In the genomic region with DNA sequence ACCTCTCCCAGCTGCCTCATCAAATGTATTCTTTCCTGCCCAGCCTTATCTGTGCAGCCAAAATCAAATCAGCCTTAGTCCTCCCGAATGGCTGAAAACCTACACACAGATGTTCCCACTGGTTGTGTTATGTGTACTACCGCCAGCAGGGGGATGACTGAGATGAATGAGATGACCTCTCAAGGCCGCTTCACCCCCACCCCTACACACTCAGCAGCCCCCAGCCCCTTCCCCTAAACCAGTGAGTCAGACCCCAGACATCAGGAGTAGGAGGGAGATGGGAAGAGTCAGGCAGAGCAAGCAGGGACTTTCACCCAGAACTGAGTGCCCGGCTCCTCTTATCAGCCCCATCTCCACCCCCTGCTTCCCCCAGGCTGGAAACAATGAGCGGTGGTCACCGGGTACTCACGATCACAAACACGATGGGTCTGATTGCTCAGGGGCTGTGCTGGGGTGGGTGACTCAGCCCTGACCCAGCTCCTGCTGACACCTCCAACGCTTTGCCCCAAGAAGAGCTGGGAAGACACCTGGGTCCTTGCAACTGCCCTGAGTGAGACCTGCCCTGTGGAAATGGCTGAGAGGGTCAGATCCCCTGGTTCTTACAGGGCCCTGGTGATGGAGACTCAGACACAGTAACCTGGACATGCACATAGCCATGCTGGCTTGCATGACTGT, we compare ENCODE assay signal across 8 cellular contexts. TPM values are rescaled to one million over a fixed set of nuclear protein-coding genes. Genes with fewer than 3 reads are reported as not detected.
DNase-seq lines count a peak whose midpoint lies in the region; ATAC-seq, FAIRE-seq and TF ChIP-seq lines count a peak whose summit lies in the region.

No MANE protein-coding gene starts in this region.

- H4K20me1 ChIP-seq in SU-DHL-6 (ENCODE audit: low read depth, low read length): no peaks in the 10 kb centered on the region

- no peaks in the 10 kb centered on the region for H3K9me3 ChIP-seq in SU-DHL-6 (ENCODE audit: insufficient read depth, low read length)

- no peak overlapping the region for H3K4me3 ChIP-seq in SU-DHL-6 (ENCODE audit: insufficient read depth, low read length, poor library complexity, severe bottlenecking)

- peaks cover 18% of the 10 kb centered on the region for H3K4me1 Mint-ChIP-seq in MCF 10A (ENCODE audit: insufficient read depth, unreplicated experiment)
- peaks cover 43 to 44% of the 10 kb centered on the region in 2 donors for H3K4me1 Mint-ChIP-seq in natural killer cell treated with Interleukin-12 subunit alpha and Interleukin-12 subunit beta and Interleukin-15 and Interleukin-18, amount 100 ng/mL, for 72 hours (ENCODE audit: low read depth in 2 of 2)

- H3K9me2 ChIP-seq in SU-DHL-6 (replicated peaks; ENCODE audit: insufficient read depth, low read length): no peaks in the 10 kb centered on the region

- no TSS peak for BruUV-seq in MCF 10A (replicated peaks; lab: Mats Ljungman, UMichigan)

- H2AFZ ChIP-seq in SU-DHL-6 (ENCODE audit: low read depth, low read length, severe bottlenecking): no peak overlapping the region

- peak; percentile 18 for TF ChIP-seq CTCF in SU-DHL-6 (IDR thresholded peaks at IDR 0.05; ENCODE audit: insufficient read depth, low read length, poor library complexity, severe bottlenecking)
- TF ChIP-seq CTCF in MCF 10A (IDR thresholded peaks at IDR 0.05; ENCODE audit: unreplicated experiment): peak; percentile 46

- POLR2A ChIA-PET in MCF 10A (lab: Yijun Ruan, JAX): interaction anchor here (0.6 kb wide), 1 partner anchor 169 kb away, joined by 3 read pairs; no protein-coding TSS in a partner anchor

- H3K27ac ChIP-seq in SU-DHL-6 (ENCODE audit: low read depth, low read length): no peak overlapping the region

- no peaks in the 10 kb centered on the region for H3K36me3 Mint-ChIP-seq in MCF 10A (ENCODE audit: insufficient read depth, unreplicated experiment)
- no peaks in the 10 kb centered on the region for H3K36me3 Mint-ChIP-seq in natural killer cell treated with Interleukin-12 subunit alpha and Interleukin-12 subunit beta and Interleukin-15 and Interleukin-18, amount 100 ng/mL, for 72 hours

- no peak overlapping the region for H3K4me2 ChIP-seq in SU-DHL-6 (ENCODE audit: low read depth, low read length, poor library complexity, severe bottlenecking)

- H3K9me3 Mint-ChIP-seq in MCF 10A (ENCODE audit: unreplicated experiment): no peaks in the 10 kb centered on the region
- no peaks in the 10 kb centered on the region for H3K9me3 Mint-ChIP-seq in natural killer cell treated with Interleukin-12 subunit alpha and Interleukin-12 subunit beta and Interleukin-15 and Interleukin-18, amount 100 ng/mL, for 72 hours

- CTCF ChIA-PET in MCF 10A (lab: Yijun Ruan, JAX): interaction anchor here (0.7 to 1.0 kb wide), 4 partner anchors 11 to 73 kb away, joined by 3 to 5 read pairs (median 4); no protein-coding TSS in a partner anchor

- H3K27me3 ChIP-seq in SU-DHL-6 (ENCODE audit: low read length): no peaks in the 10 kb centered on the region

- no peaks in the 10 kb centered on the region for H3K79me2 ChIP-seq in SU-DHL-6 (ENCODE audit: insufficient read depth, low read length)

- DNase-seq in H54 (ENCODE audit: insufficient read length, low spot score): peak; percentile 61
- DNase-seq in MCF 10A (ENCODE audit: unreplicated experiment): peak; percentile 50
- DNase-seq in natural killer cell treated with Interleukin-12 subunit alpha and Interleukin-12 subunit beta and Interleukin-15 and Interleukin-18, amount 100 ng/mL, for 72 hours (ENCODE audit: low spot score): no peak

- H3K27ac Mint-ChIP-seq in MCF 10A (ENCODE audit: low read depth, unreplicated experiment): no peak overlapping the region
- H3K27ac Mint-ChIP-seq in natural killer cell treated with Interleukin-12 subunit alpha and Interleukin-12 subunit beta and Interleukin-15 and Interleukin-18, amount 100 ng/mL, for 72 hours: peak overlapping the region; percentile 86 to 89

- H3K4me3 Mint-ChIP-seq in MCF 10A (ENCODE audit: unreplicated experiment): no peak overlapping the region
- H3K4me3 Mint-ChIP-seq in natural killer cell treated with Interleukin-12 subunit alpha and Interleukin-12 subunit beta and Interleukin-15 and Interleukin-18, amount 100 ng/mL, for 72 hours: peak overlapping the region; percentile 74

- no peak for TF ChIP-seq POLR2A in H54 (IDR thresholded peaks at IDR 0.05; ENCODE audit: low read depth, low read length)

- no peaks in the 10 kb centered on the region for H3K27me3 Mint-ChIP-seq in MCF 10A (ENCODE audit: insufficient read depth, unreplicated experiment)
- H3K27me3 Mint-ChIP-seq in natural killer cell treated with Interleukin-12 subunit alpha and Interleukin-12 subunit beta and Interleukin-15 and Interleukin-18, amount 100 ng/mL, for 72 hours: no peaks in the 10 kb centered on the region

- intact Hi-C loops in MCF 10A (cut with micrococcal nuclease): loop anchor here (5.0 kb wide), 2 partner anchors 41 to 86 kb away; no protein-coding TSS in a partner anchor

- no peaks in the 10 kb centered on the region for H3K36me3 ChIP-seq in SU-DHL-6 (ENCODE audit: low read length)

- peak; percentile 39 to 54 for ATAC-seq in natural killer cell treated with Interleukin-12 subunit alpha and Interleukin-12 subunit beta and Interleukin-15 and Interleukin-18, amount 100 ng/mL, for 72 hours
- ATAC-seq in HG02973 (IDR thresholded peaks at IDR 0.05; ENCODE audit: unreplicated experiment): no peak
- no peak for ATAC-seq in GM19467 (IDR thresholded peaks at IDR 0.05; ENCODE audit: unreplicated experiment)
- ATAC-seq in HG03520 (IDR thresholded peaks at IDR 0.05; ENCODE audit: unreplicated experiment): no peak
- no peak for ATAC-seq in HG02938 (IDR thresholded peaks at IDR 0.05; ENCODE audit: unreplicated experiment)

- no peak overlapping the region for H3K9ac ChIP-seq in SU-DHL-6 (ENCODE audit: low read length)

- no peak for FAIRE-seq in H54 (lab: Jason Lieb, UNC)

- no peaks in the 10 kb centered on the region for H3F3A ChIP-seq in SU-DHL-6 (ENCODE audit: insufficient read depth)

RNA-seq across cellular contexts. Expression of gene C10orf105, which starts 6.6 kb away (rescaled TPM):
- not detected in 2 replicates for total RNA-seq in MCF 10A (2022)
- not detected for total RNA-seq in natural killer cell treated with Interleukin-12 subunit alpha and Interleukin-12 subunit beta and Interleukin-15 and Interleukin-18, amount 100 ng/mL, for 72 hours

RNA-seq across cellular contexts. Expression of gene VSIR, which starts 47.2 kb away (rescaled TPM):
- total RNA-seq in MCF 10A (2022): 3.6 and 7.0 TPM in 2 replicates
- total RNA-seq in natural killer cell treated with Interleukin-12 subunit alpha and Interleukin-12 subunit beta and Interleukin-15 and Interleukin-18, amount 100 ng/mL, for 72 hours: 10 to 100 TPM; 18.8 to 19.7 TPM

Comparison
In these comparisons a context has a peak if more than half of its experiments do, and no peak if none do; other contexts are left out.
1. ATAC-seq: peak in natural killer cell treated with Interleukin-12 subunit alpha and Interleukin-12 subunit beta and Interleukin-15 and Interleukin-18, amount 100 ng/mL, for 72 hours (2 of 2); none in HG02973 (single experiment), GM19467 (single experiment), HG03520 (single experiment) and HG02938 (single experiment).